8 cellular contexts compared by ENCODE assay signal in genomic region chr2:208025037-208025813, GRCh38. TPM values are rescaled to one million over a fixed set of nuclear protein-coding genes. Genes with fewer than 3 reads are reported as not detected.
DNase-seq lines count a peak whose midpoint lies in the region; ATAC-seq and TF ChIP-seq lines count a peak whose summit lies in the region.

A gene with protein sequence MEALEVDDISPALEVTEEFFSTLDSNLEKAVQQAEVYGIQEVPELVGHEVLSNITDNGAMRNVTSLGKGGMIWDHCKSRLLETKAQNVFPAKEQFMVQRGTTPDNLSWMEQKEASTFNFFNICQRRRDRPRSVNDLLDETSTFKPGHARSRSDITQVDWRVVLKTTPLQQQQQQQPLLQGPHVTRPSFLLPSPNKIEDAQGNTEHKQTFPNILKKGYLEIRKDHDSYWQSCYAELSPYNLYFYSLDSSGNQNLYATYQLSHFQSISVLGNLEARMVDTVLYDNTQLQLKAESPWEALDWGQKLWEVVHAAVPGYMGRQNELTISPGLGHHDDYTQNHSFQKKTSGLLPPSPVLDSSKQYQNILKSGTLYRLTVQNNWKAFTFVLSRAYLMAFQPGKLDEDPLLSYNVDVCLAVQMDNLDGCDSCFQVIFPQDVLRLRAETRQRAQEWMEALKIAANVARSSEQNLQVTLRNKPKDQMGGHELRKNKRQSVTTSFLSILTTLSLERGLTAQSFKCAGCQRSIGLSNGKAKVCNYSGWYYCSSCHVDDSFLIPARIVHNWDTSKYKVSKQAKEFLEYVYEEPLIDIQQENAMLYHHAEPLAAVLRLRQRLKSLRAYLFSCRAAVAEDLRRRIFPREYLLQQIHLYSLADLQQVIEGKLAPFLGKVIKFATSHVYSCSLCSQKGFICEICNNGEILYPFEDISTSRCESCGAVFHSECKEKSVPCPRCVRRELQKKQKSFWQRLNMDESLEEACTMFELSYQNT (minus strand): TSS chr2:208025527. CDS start chr2:208001639, 23,888 bp downstream.

- no peaks in the 10 kb centered on the region for H3K9me2 ChIP-seq in OCI-LY1 (ENCODE audit: low read depth, low read length)

- no peaks in the 10 kb centered on the region for H3F3A ChIP-seq in OCI-LY1 (ENCODE audit: insufficient read depth, low read length)

- peak within 1 kb of the TSS; percentile 76 for H3K9ac ChIP-seq in OCI-LY1 (ENCODE audit: low read length)

- no peaks in the 10 kb centered on the region for H4K20me1 ChIP-seq in OCI-LY1 (ENCODE audit: insufficient read depth, low read length)

- H3K79me2 ChIP-seq in OCI-LY1 (ENCODE audit: insufficient read depth, low read length) = 0 out of 2 replicates have a peak, but pooled peaks cover 3% of the 10 kb centered on the region

- H3K9me3 ChIP-seq in OCI-LY1 (ENCODE audit: low read length) (no peaks in the 10 kb centered on the region), mucosa of descending colon (no peaks in the 10 kb centered on the region)

- H3K36me3 ChIP-seq in OCI-LY1 (ENCODE audit: insufficient read depth, low read length) (no peaks in the 10 kb centered on the region), mucosa of descending colon (ENCODE audit: low read depth) (no peaks in the 10 kb centered on the region)

- DNase-seq in CMK (ENCODE audit: low read depth) = peak; percentile 50
- peak; percentile 62 for DNase-seq in activated T-cell treated with anti-CD3 and anti-CD28 coated beads for 1 hour (ENCODE audit: low read depth)
- peak; percentile 85 for DNase-seq in epithelial cell of esophagus (ENCODE audit: low read depth)
- peak; percentile 91 to 93 (median 92) for DNase-seq in mucosa of descending colon
- peak; percentile 68 for DNase-seq in stimulated activated CD8-positive, alpha-beta memory T cell treated with anti-CD3 and anti-CD28 coated beads, Interleukin-4, amount 100 ng/mL, for 24 hours (ENCODE audit: low read depth)

- peak within 1 kb of the TSS; percentile 81 for H2AFZ ChIP-seq in OCI-LY1 (ENCODE audit: low read length)

- peak within 1 kb of the TSS; percentile 76 for H3K4me3 ChIP-seq in OCI-LY1 (ENCODE audit: low read depth, low read length, poor library complexity, severe bottlenecking)
- peak within 1 kb of the TSS; percentile 85 for H3K4me3 ChIP-seq in epithelial cell of esophagus (ENCODE audit: low read length)
- peak within 1 kb of the TSS; percentile 64 for H3K4me3 ChIP-seq in mucosa of descending colon

- H3K4me1 ChIP-seq in OCI-LY1 (ENCODE audit: insufficient read depth, low read length, severe bottlenecking) = peaks cover 16% of the 10 kb centered on the region
- H3K4me1 ChIP-seq in mucosa of descending colon (ENCODE audit: low read depth) = peaks cover 16% of the 10 kb centered on the region

- no peaks in the 10 kb centered on the region for H3K27me3 ChIP-seq in OCI-LY1 (ENCODE audit: insufficient read depth, low read length)

- H3K4me2 ChIP-seq in OCI-LY1 (ENCODE audit: low read length) = peak within 1 kb of the TSS; percentile 75

- ATAC-seq in GM19438 (IDR thresholded peaks at IDR 0.05; ENCODE audit: low read depth, unreplicated experiment) (peak; percentile 94), HG03565 (IDR thresholded peaks at IDR 0.05; ENCODE audit: unreplicated experiment) (peak; percentile 87), mucosa of descending colon (peak; percentile 100)

- TF ChIP-seq CTCF in OCI-LY1 (IDR thresholded peaks at IDR 0.05; ENCODE audit: low read length) (no peak), epithelial cell of esophagus (IDR thresholded peaks at IDR 0.05; ENCODE audit: insufficient read depth, low read depth, low read length, missing control alignments) (no peak), mucosa of descending colon (IDR thresholded peaks at IDR 0.05) (no peak)

- H3K27ac ChIP-seq in OCI-LY1 (ENCODE audit: low read depth, low read length, poor library complexity, severe bottlenecking) = peak within 1 kb of the TSS; percentile 51

- intact Hi-C loops in mucosa of descending colon (cut with DNase I, micrococcal nuclease) = no loop called here

RNA-seq across cellular contexts. Expression of the gene that starts here (rescaled TPM):
- total RNA-seq in mucosa of descending colon = 10 to 100 TPM in 2 of 3 donors, 1 to 10 TPM in 1; 9.7 to 21.1 (median 12.9) TPM

Comparison
In these comparisons a context has a peak if more than half of its experiments do, and no peak if none do; other contexts are left out.
1. Peak in every context shown above with its lines: DNase-seq, ATAC-seq, H3K4me3 ChIP-seq and H3K27ac ChIP-seq.